ENCODE assay signal across 10 cellular contexts in the genomic region with DNA sequence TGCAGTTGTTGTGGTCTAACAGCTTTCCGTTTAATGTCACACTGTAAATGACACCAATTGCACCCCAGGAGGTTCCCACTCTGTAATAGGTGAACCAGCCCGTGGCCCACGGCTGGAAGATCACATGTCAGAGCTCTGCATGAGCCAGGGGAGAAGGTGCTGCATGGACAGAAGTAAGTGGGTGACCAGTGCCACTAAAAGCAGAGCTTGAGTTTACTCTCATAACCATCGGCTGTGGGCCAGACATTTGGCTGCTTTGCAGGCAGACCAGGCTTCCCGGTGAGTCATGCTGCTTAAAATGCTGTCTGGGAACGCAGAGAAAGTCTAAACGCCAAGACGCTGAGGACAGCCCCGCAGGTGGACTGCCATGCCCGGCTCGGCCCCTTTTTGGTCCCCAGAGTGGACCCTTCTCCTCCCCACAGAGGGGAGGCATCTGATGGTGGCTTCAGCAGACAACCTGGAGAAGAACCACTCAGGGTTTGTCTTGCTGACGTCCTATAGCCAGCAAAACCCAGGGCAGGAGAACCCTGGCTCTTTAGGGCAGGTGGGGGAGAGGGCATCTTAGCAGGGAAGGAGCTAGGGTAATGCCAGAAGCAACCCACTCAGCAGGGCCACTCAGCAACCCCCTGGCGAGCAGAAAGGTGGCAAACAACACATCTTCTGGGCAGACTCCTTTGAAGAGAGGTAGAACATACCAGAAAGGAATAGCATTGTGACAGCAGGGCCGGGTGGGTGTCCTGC. TPM values are rescaled to one million over a fixed set of nuclear protein-coding genes. Genes with fewer than 3 reads are reported as not detected.
DNase-seq lines count a peak whose midpoint lies in the region; ATAC-seq and TF ChIP-seq lines count a peak whose summit lies in the region.
"Had no signal": no experiment of that assay in that cellular context is flagged by ENCODE, and none has a peak within 500 bp of the region (broad histone marks: within the 10 kb centered on the region; RNA-seq: fewer than 3 reads in every experiment).

No MANE protein-coding gene starts in this region.

- H3K27me3 ChIP-seq in mammary epithelial cell (ENCODE audit: insufficient read depth, low read length): no peaks in the 10 kb centered on the region
- H3K27me3 ChIP-seq in stomach smooth muscle (ENCODE audit: control insufficient read depth in 1 of 2, insufficient read depth in 2 of 2, low read length in 2 of 2): no peaks in the 10 kb centered on the region

- peaks cover 47% of the 10 kb centered on the region for H3K79me2 ChIP-seq in mammary epithelial cell (ENCODE audit: insufficient read depth, low read length)

- peaks cover 53% of the 10 kb centered on the region for H3K36me3 Mint-ChIP-seq in activated T-helper 17 cell treated with anti-CD3 and anti-CD28 coated beads, Interleukin-2, amount 50 U/mL, for 72 hours (ENCODE audit: low read depth)

- H3K27ac ChIP-seq in mammary epithelial cell (ENCODE audit: insufficient read depth, low read depth, low read length) (no peak overlapping the region), stomach smooth muscle (ENCODE audit: low read length) (peak overlapping the region; percentile 66)

- H3K27ac Mint-ChIP-seq in activated T-helper 17 cell treated with anti-CD3 and anti-CD28 coated beads, Interleukin-2, amount 50 U/mL, for 72 hours: no peak overlapping the region

- in situ Hi-C loops in mammary epithelial cell (cut with MboI; ENCODE audit: low sequenced_read_pairs in 2 of 2): no loop called here

- H3K4me2 ChIP-seq in mammary epithelial cell (ENCODE audit: insufficient read depth, low read depth, low read length): no peak overlapping the region

- intact Hi-C loops in mammary epithelial cell (cut with micrococcal nuclease): no loop called here

- no peak overlapping the region for H2AFZ ChIP-seq in mammary epithelial cell (ENCODE audit: low read depth, low read length)

- H3K9me3 ChIP-seq in mammary epithelial cell (replicated peaks; ENCODE audit: insufficient read depth, low read length) (no peaks in the 10 kb centered on the region), stomach smooth muscle (ENCODE audit: control insufficient read depth in 2 of 2, low read length in 2 of 2) (no peaks in the 10 kb centered on the region)

- 62% methylated on average over 11 of the region's 14 CpGs for WGBS in mammary epithelial cell (ENCODE audit: low coverage, missing lambda C conversion rate)

- no peaks in the 10 kb centered on the region for H4K20me1 ChIP-seq in mammary epithelial cell (ENCODE audit: insufficient read depth, low read length)

- no peaks in the 10 kb centered on the region for H3K9me3 Mint-ChIP-seq in activated T-helper 17 cell treated with anti-CD3 and anti-CD28 coated beads, Interleukin-2, amount 50 U/mL, for 72 hours

- H3K36me3 ChIP-seq in mammary epithelial cell (ENCODE audit: insufficient read depth, low read length) (peaks cover 10% of the 10 kb centered on the region), stomach smooth muscle (ENCODE audit: control insufficient read depth in 2 of 2, insufficient read depth in 2 of 2, low read length in 2 of 2) (peaks cover 17 to 25% of the 10 kb centered on the region in 2 donors)

- ATAC-seq in activated T-helper 17 cell treated with anti-CD3 and anti-CD28 coated beads, Interleukin-2, amount 50 U/mL, for 72 hours (replicated peaks): no peak
- ATAC-seq: HCT116 had no signal

- dilution Hi-C loops in mammary epithelial cell (cut with HindIII; ENCODE audit: low sequenced_read_pairs): loop anchor here (10.0 kb wide), 1 partner anchor 106 kb away; no protein-coding TSS in a partner anchor

- H3K4me3 ChIP-seq in mammary epithelial cell (replicated peaks in 1 of 3; ENCODE audit: insufficient read depth in 1 of 3, low read depth in 2 of 3, low read length in 3 of 3): no peak overlapping the region
- peak overlapping the region; percentile 29 to 44 for H3K4me3 ChIP-seq in stomach smooth muscle (ENCODE audit: low read length in 2 of 2)

- H3K27me3 Mint-ChIP-seq in activated T-helper 17 cell treated with anti-CD3 and anti-CD28 coated beads, Interleukin-2, amount 50 U/mL, for 72 hours: no peaks in the 10 kb centered on the region

- DNase-seq in HT1080 (ENCODE audit: low read depth): peak; percentile 72
- DNase-seq in mammary epithelial cell: peak; percentile 70
- DNase-seq in inferior parietal cortex (ENCODE audit: extremely low spot score): peak; percentile 55
- DNase-seq in stimulated activated CD4-positive, alpha-beta T cell treated with anti-CD3 and anti-CD28 coated beads, Interleukin-4, amount 100 ng/mL, for 24 hours: no peak
- DNase-seq in epidermal melanocyte (ENCODE audit: insufficient read length, low spot score): no peak
- no peak for DNase-seq in HuH-7 (ENCODE audit: low spot score)
- DNase-seq: kidney had no signal

- H3K4me3 Mint-ChIP-seq in activated T-helper 17 cell treated with anti-CD3 and anti-CD28 coated beads, Interleukin-2, amount 50 U/mL, for 72 hours: no peak overlapping the region

- TF ChIP-seq CTCF in mammary epithelial cell (conservative IDR thresholded peaks at IDR 0.05 in 1 of 2, IDR thresholded peaks at IDR 0.05 in 1 of 2; ENCODE audit: extremely low read depth in 1 of 2, insufficient read depth in 1 of 2, low read depth in 1 of 2, low read length in 2 of 2): no peak

- peaks cover 6% of the 10 kb centered on the region for H3K4me1 ChIP-seq in mammary epithelial cell (ENCODE audit: insufficient read depth, low read length)
- H3K4me1 ChIP-seq in stomach smooth muscle (ENCODE audit: control insufficient read depth, insufficient read depth, low read length): peaks cover 41% of the 10 kb centered on the region

- peaks cover 9% of the 10 kb centered on the region for H3K4me1 Mint-ChIP-seq in activated T-helper 17 cell treated with anti-CD3 and anti-CD28 coated beads, Interleukin-2, amount 50 U/mL, for 72 hours

- CTCF ChIA-PET in mammary epithelial cell (lab: Charles Lee; ENCODE audit: low non-redundant PET): no interaction called here

- H3K9ac ChIP-seq in mammary epithelial cell (ENCODE audit: insufficient read depth, low read length) (no peak overlapping the region), stomach smooth muscle (ENCODE audit: low read length in 2 of 2) (peak overlapping the region in 1 of 2 donors; percentile 20)

- no TSS peak for BruUV-seq in mammary epithelial cell (replicated peaks; lab: Mats Ljungman, UMichigan)

RNA-seq across cellular contexts. Expression of gene KIAA2013, which starts 7.3 kb away (rescaled TPM):
- total RNA-seq in HT1080 (2014; rRNA removed; shearing (Covaris generic)): 62.1 and 78.4 TPM in 2 replicates
- polyA plus RNA-seq in HT1080 (2015; cell fraction: cytosol; rRNA removed): 76.9 and 86.2 TPM in 2 replicates
- polyA plus RNA-seq in HT1080 (2015; cell fraction: nucleus; rRNA removed): 60.8 and 66.9 TPM in 2 replicates
- total RNA-seq in mammary epithelial cell: 10 to 100 TPM; 35.1 to 72.3 TPM
- polyA plus RNA-seq in mammary epithelial cell: 61.9 TPM
- polyA minus RNA-seq in mammary epithelial cell: 35.6 TPM
- total RNA-seq in activated T-helper 17 cell treated with anti-CD3 and anti-CD28 coated beads, Interleukin-2, amount 50 U/mL, for 72 hours: 10 to 100 TPM; 15.6 to 32.2 TPM

RNA-seq across cellular contexts. Expression of gene PLOD1, which starts 15.6 kb away (rescaled TPM):
- total RNA-seq in HT1080 (2014; rRNA removed; shearing (Covaris generic)): 66.4 and 72.4 TPM in 2 replicates
- polyA plus RNA-seq in HT1080 (2015; cell fraction: cytosol; rRNA removed): 136 and 145 TPM in 2 replicates
- polyA plus RNA-seq in HT1080 (2015; cell fraction: nucleus; rRNA removed): 380 and 424 TPM in 2 replicates
- total RNA-seq in mammary epithelial cell: 100 to 1,000 TPM; 107 to 197 TPM
- polyA plus RNA-seq in mammary epithelial cell: 189 TPM
- polyA minus RNA-seq in mammary epithelial cell: 128 TPM
- total RNA-seq in activated T-helper 17 cell treated with anti-CD3 and anti-CD28 coated beads, Interleukin-2, amount 50 U/mL, for 72 hours: 10 to 100 TPM; 18.1 to 36.1 TPM

Comparison
In these comparisons a context has a peak if more than half of its experiments do, and no peak if none do; other contexts are left out.
1. DNase-seq: peak in HT1080 (single experiment), mammary epithelial cell (single experiment) and inferior parietal cortex (single experiment); none in stimulated activated CD4-positive, alpha-beta T cell treated with anti-CD3 and anti-CD28 coated beads, Interleukin-4, amount 100 ng/mL, for 24 hours (single experiment), epidermal melanocyte (single experiment) and HuH-7 (single experiment).
2. H3K4me3 ChIP-seq: peak in stomach smooth muscle (2 of 2); none in mammary epithelial cell (0 of 3).